Comparison of ENCODE assay signal across 8 cellular contexts in genomic region chr6:35468181-35468979, GRCh38. TPM values are rescaled to one million over a fixed set of nuclear protein-coding genes. Genes with fewer than 3 reads are reported as not detected.
A peak's percentile ranks its signal among the peaks of the same experiment; 100 is the strongest.
DNase-seq lines count a peak whose midpoint lies in the region; ATAC-seq and TF ChIP-seq lines count a peak whose summit lies in the region.

TSS of gene RPL10A (plus strand) at chr6:35468401. CDS start at chr6:35468435, 34 bp downstream.

- POLR2A ChIA-PET in HEK293T (lab: Yijun Ruan, JAX): interaction anchor here (0.9 to 3.1 kb wide), 15 partner anchors 10 to 150 kb away, joined by 3 to 22 read pairs (median 4); partner anchors contain the start of genes FANCE and PPARD

- intact Hi-C loops in testis (cut with DNase I; ENCODE audit: low total_unique reads): no loop called here

- no peaks in the 10 kb centered on the region for H3K9me3 ChIP-seq in SK-N-MC (ENCODE audit: low read depth, low read length)
- H3K9me3 ChIP-seq in testis: no peaks in the 10 kb centered on the region

- H3K4me3 ChIP-seq in GM06990 (replicated peaks; ENCODE audit: low read depth, low read length): peak within 1 kb of the TSS; percentile 94
- H3K4me3 ChIP-seq in NB4 (ENCODE audit: low read depth, low read length): peak within 1 kb of the TSS; percentile 77
- peak within 1 kb of the TSS; percentile 93 for H3K4me3 ChIP-seq in SK-N-MC
- H3K4me3 ChIP-seq in testis: peak within 1 kb of the TSS; percentile 73 to 87

- peak; percentile 93 for ATAC-seq in omental fat pad (ENCODE audit: low FRiP score)

- 0% methylated on average over 39 to 69 of the region's 86 CpGs for WGBS in testis, 2 donors

- TF ChIP-seq CTCF in GM06990 (IDR thresholded peaks at IDR 0.05; ENCODE audit: insufficient read depth, low read length, poor library complexity, severe bottlenecking) (peak; percentile 99), NB4 (IDR thresholded peaks at IDR 0.05; ENCODE audit: low read depth, low read length) (peak; percentile 96), omental fat pad (IDR thresholded peaks at IDR 0.05) (peak in 2 of 3 donors; percentile 75 to 91), testis (IDR thresholded peaks at IDR 0.05) (peak; percentile 96 to 98 (median 96))

- DNase-seq in GM06990 (ENCODE audit: extremely low read depth, insufficient read length) (peak; percentile 95), HEK293T (ENCODE audit: extremely low spot score) (peak; percentile 97), NB4 (ENCODE audit: low read depth) (peak; percentile 97), SK-N-MC (ENCODE audit: low read depth, low spot score) (peak; percentile 96), globus pallidus (ENCODE audit: low spot score) (peak; percentile 96), omental fat pad (ENCODE audit: low spot score) (peak; percentile 92), testis (peak; percentile 98)
- peak; percentile 95 for DNase-seq in activated naive CD4-positive, alpha-beta T cell treated with anti-CD3 and anti-CD28 coated beads, Interleukin-2, amount 50 U/mL, for 16 hours

- TF ChIP-seq POLR2A in NB4 (IDR thresholded peaks at IDR 0.05; ENCODE audit: extremely low read depth, insufficient read length) (peak; percentile 100), testis (IDR thresholded peaks at IDR 0.05) (peak; percentile 77)

- H3K27ac ChIP-seq in SK-N-MC (peak within 1 kb of the TSS; percentile 97), testis (peak within 1 kb of the TSS; percentile 83 to 84)

- peak within 1 kb of the TSS; percentile 100 for H3K9ac ChIP-seq in SK-N-MC (ENCODE audit: insufficient read length)

- CTCF ChIA-PET in HEK293T (lab: Yijun Ruan, JAX): interaction anchor here (0.9 to 1.2 kb wide), 4 partner anchors 16 to 171 kb away, joined by 3 to 4 read pairs (median 4); partner anchors contain the start of genes DEF6 and FANCE

- peaks cover 29% of the 10 kb centered on the region for H3K4me1 ChIP-seq in testis

- no peaks in the 10 kb centered on the region for H3K27me3 ChIP-seq in GM06990 (replicated peaks; ENCODE audit: control insufficient read depth, insufficient read depth, low read length)
- no peaks in the 10 kb centered on the region for H3K27me3 ChIP-seq in testis

- H3K36me3 ChIP-seq in GM06990 (ENCODE audit: control insufficient read depth, insufficient read depth, low read length) (peaks cover 24% of the 10 kb centered on the region), SK-N-MC (ENCODE audit: insufficient read depth, low read length) (peaks cover 71% of the 10 kb centered on the region), testis (ENCODE audit: low read depth, missing control alignments) (no peaks in the 10 kb centered on the region)

TF ChIP-seq in HEK293T, 16 proteins besides CTCF, POLR2A, EP300 and RAD21:
- TF ChIP-seq LEF1 (IDR thresholded peaks at IDR 0.05; ENCODE audit: borderline replicate concordance) (no peak), CTBP1 (IDR thresholded peaks at IDR 0.05; ENCODE audit: borderline replicate concordance) (no peak; the same call in 1 of the 2 replicates), SUZ12 (IDR thresholded peaks at IDR 0.05) (no peak), TARDBP (IDR thresholded peaks at IDR 0.05) (0 out of 2 replicates have a peak, but pooled peaks have one; percentile 21), ARNT (IDR thresholded peaks at IDR 0.05) (no peak), HDGF (IDR thresholded peaks at IDR 0.05; ENCODE audit: borderline replicate concordance) (no peak), FOXM1 (IDR thresholded peaks at IDR 0.05; ENCODE audit: borderline replicate concordance) (no peak), ZNF384 (IDR thresholded peaks at IDR 0.05) (no peak), L3MBTL2 (conservative IDR thresholded peaks at IDR 0.05) (peak; percentile 33; the same call in 1 of the 2 replicates), ELF4 (IDR thresholded peaks at IDR 0.05) (peak; percentile 97), NFRKB (IDR thresholded peaks at IDR 0.05) (no peak), SP1 (IDR thresholded peaks at IDR 0.05) (no peak; the same call in 1 of the 2 replicates), FOXK2 (IDR thresholded peaks at IDR 0.05) (no peak), BHLHE40 (IDR thresholded peaks at IDR 0.05; ENCODE audit: borderline replicate concordance) (no peak), FOXA1 (IDR thresholded peaks at IDR 0.05) (no peak)
- TF ChIP-seq, protein P1, sequence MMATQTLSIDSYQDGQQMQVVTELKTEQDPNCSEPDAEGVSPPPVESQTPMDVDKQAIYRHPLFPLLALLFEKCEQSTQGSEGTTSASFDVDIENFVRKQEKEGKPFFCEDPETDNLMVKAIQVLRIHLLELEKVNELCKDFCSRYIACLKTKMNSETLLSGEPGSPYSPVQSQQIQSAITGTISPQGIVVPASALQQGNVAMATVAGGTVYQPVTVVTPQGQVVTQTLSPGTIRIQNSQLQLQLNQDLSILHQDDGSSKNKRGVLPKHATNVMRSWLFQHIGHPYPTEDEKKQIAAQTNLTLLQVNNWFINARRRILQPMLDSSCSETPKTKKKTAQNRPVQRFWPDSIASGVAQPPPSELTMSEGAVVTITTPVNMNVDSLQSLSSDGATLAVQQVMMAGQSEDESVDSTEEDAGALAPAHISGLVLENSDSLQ (IDR thresholded peaks at IDR 0.05): no peak

RNA-seq across cellular contexts. Expression of gene RPL10A, which starts in this region (rescaled TPM):
- 1,000 to 10,000 TPM; 1,059 to 1,562 (median 1,256) TPM for total RNA-seq in omental fat pad
- 100 to 1,000 TPM; 305 to 538 TPM for total RNA-seq in testis
- polyA plus RNA-seq in testis (ENCODE audit: insufficient read depth, low read depth, low replicate concordance): 768 TPM

Comparison
In these comparisons a context has a peak if more than half of its experiments do, and no peak if none do; other contexts are left out.
1. Peak in every context shown above with its lines: DNase-seq, ATAC-seq, H3K4me3 ChIP-seq and H3K27ac ChIP-seq.